Comparison of ENCODE assay signal across 27 cellular contexts in the genomic region with DNA sequence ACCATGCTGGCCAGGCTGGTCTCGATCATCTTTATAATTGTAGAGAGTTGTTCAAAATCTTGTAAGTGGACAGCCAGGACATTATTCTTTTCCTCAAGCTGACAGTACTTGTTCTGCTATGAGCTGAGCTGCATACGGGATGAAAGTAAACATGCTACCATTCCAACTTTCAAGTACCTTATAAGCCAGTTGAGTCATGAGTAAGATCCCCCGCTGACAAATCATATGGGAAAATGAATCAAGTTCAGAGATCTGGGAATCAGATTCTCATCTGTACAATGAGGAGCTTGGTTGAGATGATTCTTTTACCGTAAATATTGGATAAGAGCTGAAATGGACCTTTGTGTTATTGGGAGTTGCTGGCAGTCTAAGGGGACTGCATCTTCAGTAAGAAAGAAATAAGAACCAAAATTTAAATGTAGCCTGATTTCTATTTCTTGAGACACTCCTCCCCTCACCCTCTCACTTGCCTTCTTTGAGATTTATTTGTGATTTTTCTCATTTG.
DNase-seq lines count a peak whose midpoint lies in the region; ATAC-seq, FAIRE-seq and TF ChIP-seq lines count a peak whose summit lies in the region.
"Had no signal": no experiment of that assay in that cellular context is flagged by ENCODE, and none has a peak within 500 bp of the region (broad histone marks: within the 10 kb centered on the region; RNA-seq: fewer than 3 reads in every experiment).

No MANE protein-coding gene starts in this region.

- no peak for ATAC-seq in HepG2
- ATAC-seq in right lobe of liver, result no peak
- no peak for ATAC-seq in K562
- ATAC-seq: Right ventricle myocardium inferior had no signal

- no peaks in the 10 kb centered on the region for H3K9me3 Mint-ChIP-seq in activated T-cell treated with anti-CD3 and anti-CD28 coated beads, Interleukin-2, amount 50 U/mL, for 24 hours

- H3K27me3 Mint-ChIP-seq in activated T-cell treated with anti-CD3 and anti-CD28 coated beads, Interleukin-2, amount 50 U/mL, for 24 hours, result no peaks in the 10 kb centered on the region
- H3K27me3 Mint-ChIP-seq: CD4-positive, CD25-positive, alpha-beta regulatory T cell had no signal

- intact Hi-C loops in HepG2 (cut with micrococcal nuclease; ENCODE audit: unreplicated experiment) (no loop called here), right lobe of liver (cut with DNase I) (no loop called here), K562 (cut with micrococcal nuclease) (no loop called here)

- no peak overlapping the region for H3K27ac ChIP-seq in HepG2 (ENCODE audit: extremely low read length, insufficient read depth, low read length)
- no peak overlapping the region for H3K27ac ChIP-seq in right lobe of liver
- no peak overlapping the region for H3K27ac ChIP-seq in K562 (ENCODE audit: extremely low read depth, low read depth, low read length)
- H3K27ac ChIP-seq: BLaER1, PC-9, SJSA1 had no signal

- TF ChIP-seq POLR2A in HepG2 (IDR thresholded peaks at IDR 0.05; ENCODE audit: insufficient read depth in 1 of 2, low read depth in 2 of 2, low read length in 2 of 2) (no peak), right lobe of liver (IDR thresholded peaks at IDR 0.05) (no peak), K562 (conservative IDR thresholded peaks at IDR 0.05) (no peak)

- TF ChIP-seq CTCF in HepG2 (CRISPR knock-in tag; IDR thresholded peaks at IDR 0.05) (no peak), right lobe of liver (IDR thresholded peaks at IDR 0.05) (no peak), K562 (IDR thresholded peaks at IDR 0.05 in 2 of 3, conservative IDR thresholded peaks at IDR 0.05 in 1 of 3; ENCODE audit: insufficient read depth in 2 of 3, low read depth in 1 of 3, low read length in 3 of 3) (no peak), fibroblast of mammary gland (conservative IDR thresholded peaks at IDR 0.05; ENCODE audit: control insufficient read depth, insufficient read depth, low read depth, low read length) (no peak)

- H3K27me3 ChIP-seq in HepG2 (ENCODE audit: control insufficient read depth in 1 of 2, insufficient read depth in 2 of 2, low read length in 2 of 2) (no peaks in the 10 kb centered on the region), right lobe of liver (no peaks in the 10 kb centered on the region), K562 (ENCODE audit: control insufficient read depth in 2 of 2, insufficient read depth in 2 of 2, low read length in 2 of 2) (no peaks in the 10 kb centered on the region; a peak in 1 of 5 replicates)
- H3K27me3 ChIP-seq: BLaER1, MG63, SJSA1 had no signal

- H3K79me2 ChIP-seq in HepG2 (ENCODE audit: insufficient read depth, low read length) (no peaks in the 10 kb centered on the region), K562 (ENCODE audit: control insufficient read depth, insufficient read depth, low read length) (no peaks in the 10 kb centered on the region)

- no TSS peak for BruUV-seq in HepG2 (replicated peaks; lab: Mats Ljungman, UMichigan)
- BruUV-seq in K562 (replicated peaks; lab: Mats Ljungman, UMichigan), result no TSS peak

- DNase-seq in HepG2 (ENCODE audit: low spot score) (no peak), right lobe of liver (no peak), K562 (ENCODE audit: extremely low read depth in 1 of 4, low spot score in 3 of 4) (no peak), fibroblast of mammary gland (ENCODE audit: low read depth) (peak; percentile 20), skeletal muscle cell (ENCODE audit: low read depth) (peak; percentile 29), Ammon's horn (ENCODE audit: low spot score) (no peak), AG08395 (ENCODE audit: low spot score) (no peak)
- DNase-seq in activated T-cell treated with anti-CD3 and anti-CD28 coated beads, Interleukin-2, amount 50 U/mL, for 24 hours, result no peak
- DNase-seq: 8988T; ACHN; CD4-positive, CD25-positive, alpha-beta regulatory T cell; EL; GF-D8; KG1; MG63; NCI-H1105 treated with DMSO at 0.1 percent for 48 hours; NCI-H2029; NCI-H446 treated with DMSO at 0.1 percent for 48 hours; NCI-H526; NCI-H82; NK-92 treated with Interleukin-12 subunit alpha and Interleukin-12 subunit beta, amount 100 ng/mL, for 24 hours; PC-9 had no signal

- in situ Hi-C loops in HepG2 (cut with HindIII; ENCODE audit: extremely low pct_ligation_motif_present, low pct_unique_long_range_greater_than_20kb), result no loop called here
- in situ Hi-C loops in K562 (cut with MboI), result no loop called here

- H4K20me1 ChIP-seq in HepG2 (ENCODE audit: insufficient read depth, low read length), result no peaks in the 10 kb centered on the region
- no peaks in the 10 kb centered on the region for H4K20me1 ChIP-seq in K562 (replicated peaks; ENCODE audit: control insufficient read depth, insufficient read depth, low read length)
- H4K20me1 ChIP-seq: BLaER1 had no signal

- H3K9me1 ChIP-seq in K562 (ENCODE audit: control insufficient read depth, insufficient read depth, low read length), result no peaks in the 10 kb centered on the region

- FAIRE-seq in HepG2 (lab: Jason Lieb, UNC) (no peak), K562 (lab: Jason Lieb, UNC) (no peak)
- FAIRE-seq: D721Med, GM12891 had no signal

- TF ChIP-seq RAD21 in HepG2 (CRISPR knock-in tag; IDR thresholded peaks at IDR 0.05) (no peak), K562 (CRISPR knock-in tag; conservative IDR thresholded peaks at IDR 0.05 in 1 of 2, IDR thresholded peaks at IDR 0.05 in 1 of 2) (no peak)

- POLR2A ChIA-PET in HepG2 (lab: Yijun Ruan, JAX) (no interaction called here), K562 (lab: Yijun Ruan, JAX) (no interaction called here)

- no peak overlapping the region for H3K9ac ChIP-seq in HepG2 (ENCODE audit: insufficient read depth, low read depth, low read length)
- no peak overlapping the region for H3K9ac ChIP-seq in K562 (ENCODE audit: insufficient read depth in 1 of 2, low read depth in 2 of 2, low read length in 2 of 2)
- H3K9ac ChIP-seq: BLaER1 had no signal

- H3K36me3 ChIP-seq in HepG2 (replicated peaks in 1 of 2; ENCODE audit: control insufficient read depth in 1 of 2, insufficient read depth in 2 of 2, low read length in 2 of 2) (peaks cover 8 to 69% of the 10 kb centered on the region in 2 experiments), right lobe of liver (no peaks in the 10 kb centered on the region), K562 (ENCODE audit: control insufficient read depth, insufficient read depth, low read length) (peaks cover 90% of the 10 kb centered on the region)

- peaks cover 59% of the 10 kb centered on the region for H3K36me3 Mint-ChIP-seq in activated T-cell treated with anti-CD3 and anti-CD28 coated beads, Interleukin-2, amount 50 U/mL, for 24 hours (ENCODE audit: low read depth)

- H3K4me3 ChIP-seq in HepG2 (replicated peaks in 1 of 3; ENCODE audit: insufficient read depth in 1 of 3, low read depth in 2 of 3, low read length in 3 of 3) (no peak overlapping the region), right lobe of liver (no peak overlapping the region), K562 (no peak overlapping the region), fibroblast of mammary gland (ENCODE audit: control insufficient read depth, low read depth, low read length) (no peak overlapping the region), skeletal muscle cell (ENCODE audit: low read depth, low read length) (no peak overlapping the region)
- H3K4me3 ChIP-seq: BLaER1, MG63, PC-9, SJSA1 had no signal

- H3K4me3 Mint-ChIP-seq in activated T-cell treated with anti-CD3 and anti-CD28 coated beads, Interleukin-2, amount 50 U/mL, for 24 hours, result no peak overlapping the region
- H3K4me3 Mint-ChIP-seq: CD4-positive, CD25-positive, alpha-beta regulatory T cell had no signal

- 96% methylated on average over 4 of the region's 4 CpGs for WGBS in HepG2 (ENCODE audit: low lambda C conversion rate)
- WGBS in right lobe of liver (ENCODE audit: insufficient coverage, low coverage, low lambda C conversion rate, missing lambda C conversion rate), result 95% methylated on average over 4 of the region's 4 CpGs
- WGBS in K562 (ENCODE audit: insufficient coverage, low coverage, missing lambda C conversion rate), result 94% methylated on average over 4 of the region's 4 CpGs

- H3K27ac Mint-ChIP-seq in activated T-cell treated with anti-CD3 and anti-CD28 coated beads, Interleukin-2, amount 50 U/mL, for 24 hours, result no peak overlapping the region

- H3K9me3 ChIP-seq in HepG2 (ENCODE audit: low read length) (no peaks in the 10 kb centered on the region), right lobe of liver (no peaks in the 10 kb centered on the region), K562 (replicated peaks; ENCODE audit: control insufficient read depth, insufficient read depth, low read depth, low read length) (no peaks in the 10 kb centered on the region)
- H3K9me3 ChIP-seq: BLaER1, MG63, SJSA1 had no signal

- no peak for TF ChIP-seq EP300 in HepG2 (IDR thresholded peaks at IDR 0.05; ENCODE audit: low read depth in 2 of 2, low read length in 2 of 2)
- no peak for TF ChIP-seq EP300 in HepG2 (CRISPR knock-in tag; IDR thresholded peaks at IDR 0.05; ENCODE audit: borderline replicate concordance)
- TF ChIP-seq EP300 in K562 (IDR thresholded peaks at IDR 0.05; ENCODE audit: low read length), result no peak

- H3K4me2 ChIP-seq in HepG2 (ENCODE audit: low read depth, low read length) (no peak overlapping the region), K562 (ENCODE audit: insufficient read depth, low read length) (no peak overlapping the region)
- H3K4me2 ChIP-seq: BLaER1, PC-9 had no signal

- CTCF ChIA-PET in HepG2 (lab: Yijun Ruan, JAX; ENCODE audit: low intra/inter-chr PET ratio, low total read pairs) (no interaction called here), K562 (lab: Yijun Ruan, JAX; ENCODE audit: low intra/inter-chr PET ratio) (no interaction called here)

- H3K4me1 ChIP-seq in HepG2 (ENCODE audit: insufficient read depth, low read length) (peaks cover 17% of the 10 kb centered on the region), right lobe of liver (no peaks in the 10 kb centered on the region), K562 (replicated peaks in 1 of 2; ENCODE audit: control insufficient read depth in 2 of 2, insufficient read depth in 2 of 2, low read length in 2 of 2) (no peaks in the 10 kb centered on the region)
- H3K4me1 ChIP-seq: BLaER1, SJSA1 had no signal

- peaks cover 2% of the 10 kb centered on the region for H3K4me1 Mint-ChIP-seq in activated T-cell treated with anti-CD3 and anti-CD28 coated beads, Interleukin-2, amount 50 U/mL, for 24 hours (ENCODE audit: low read depth)

- H2AFZ ChIP-seq in HepG2 (ENCODE audit: low read length), result no peak overlapping the region
- no peak overlapping the region for H2AFZ ChIP-seq in K562 (ENCODE audit: low read depth, low read length)
- H2AFZ ChIP-seq: PC-9 had no signal

TF ChIP-seq in HepG2, 621 proteins besides CTCF, POLR2A, EP300 and RAD21 (continues in another document):
- no peak for TF ChIP-seq POGZ (CRISPR knock-in tag; IDR thresholded peaks at IDR 0.05)
- peak; percentile 97 for TF ChIP-seq GZF1 (CRISPR knock-in tag; IDR thresholded peaks at IDR 0.05)

TF ChIP-seq in K562, 482 proteins besides CTCF, POLR2A, EP300 and RAD21 (continues in another document):
- no peak for TF ChIP-seq MEIS2 (IDR thresholded peaks at IDR 0.05; ENCODE audit: partially characterized antibody)

Comparison
In these comparisons a context has a peak if more than half of its experiments do, and no peak if none do; other contexts are left out.
1. DNase-seq: peak in fibroblast of mammary gland (single experiment) and skeletal muscle cell (single experiment); none in HepG2 (single experiment), right lobe of liver (0 of 3), K562 (0 of 4), Ammon's horn (single experiment), AG08395 (single experiment) and activated T-cell treated with anti-CD3 and anti-CD28 coated beads, Interleukin-2, amount 50 U/mL, for 24 hours (single experiment).